In the genomic region with DNA sequence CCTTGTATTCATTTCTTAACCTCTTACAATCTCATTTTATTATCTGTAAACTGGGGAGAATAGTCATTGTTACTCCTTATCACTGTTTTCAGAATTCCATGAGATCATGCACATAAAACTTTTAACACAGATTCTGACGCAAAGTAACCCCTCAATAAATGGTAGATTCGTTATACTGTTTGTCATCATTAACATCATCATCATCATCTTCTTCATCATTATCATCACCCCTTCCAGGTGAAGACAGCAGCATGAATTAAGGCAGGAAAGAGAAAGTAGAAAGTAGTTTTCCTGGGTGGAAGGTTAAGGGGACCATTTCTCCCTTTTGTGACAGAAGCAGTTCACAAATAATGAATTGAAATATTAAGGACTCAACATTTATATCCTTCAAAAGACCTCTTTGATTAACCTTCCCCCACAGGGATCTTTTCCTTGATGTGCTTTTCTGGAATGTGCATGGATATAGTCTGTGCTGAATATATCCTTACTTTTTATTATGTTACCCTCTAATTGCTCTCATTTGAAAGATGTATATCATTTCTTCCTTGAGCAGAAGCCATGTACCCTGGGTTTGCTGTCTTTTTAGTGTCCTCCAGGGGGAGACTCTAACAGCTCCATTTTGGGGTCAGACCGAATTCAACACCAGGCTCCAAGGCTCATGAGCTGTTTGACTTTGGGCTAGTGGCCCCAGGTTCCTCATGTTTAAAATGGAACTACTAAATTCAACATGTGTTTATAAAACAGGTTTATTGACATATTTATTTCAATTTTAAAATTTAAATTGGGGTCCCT, we compare ENCODE assay signal across 10 cellular contexts.
DNase-seq lines count a peak whose midpoint lies in the region; ATAC-seq and TF ChIP-seq lines count a peak whose summit lies in the region.
"Had no signal": no experiment of that assay in that cellular context is flagged by ENCODE, and none has a peak within 500 bp of the region (broad histone marks: within the 10 kb centered on the region; RNA-seq: fewer than 3 reads in every experiment).

No MANE protein-coding gene starts in this region.

- intact Hi-C loops in Panc1 (cut with micrococcal nuclease; ENCODE audit: unreplicated experiment) = no loop called here

- in situ Hi-C loops in GM23248 (cut with MboI) (no loop called here), Panc1 (cut with HindIII; ENCODE audit: low pct_unique_long_range_greater_than_20kb, low sequenced_read_pairs) (no loop called here), G401 (cut with HindIII; ENCODE audit: low sequenced_read_pairs) (no loop called here)

- DNase-seq in AG04449 (ENCODE audit: low read depth, low spot score) = no peak
- peak; percentile 32 for DNase-seq in GM23248
- no peak for DNase-seq in Panc1 (ENCODE audit: low read depth, low spot score)
- peak; percentile 2 for DNase-seq in fibroblast of villous mesenchyme (ENCODE audit: low read depth)
- DNase-seq in G401 (ENCODE audit: low spot score) = no peak
- no peak for DNase-seq in caudate nucleus (lab: John Stamatoyannopoulos, UW)
- no peak for DNase-seq in NCI-H2171 treated with DMSO at 0.1 percent for 48 hours (lab: John Stamatoyannopoulos, UW)
- no peak for DNase-seq in GOT3 (lab: John Stamatoyannopoulos, UW)
- DNase-seq: psoas muscle had no signal

- no peak overlapping the region for H2AFZ ChIP-seq in GM23248

- H3K27ac ChIP-seq in GM23248 (no peak overlapping the region), Panc1 (ENCODE audit: low read length) (no peak overlapping the region), caudate nucleus (ENCODE audit: low read depth, low read length) (no peak overlapping the region)
- H3K27ac ChIP-seq: psoas muscle, SK-N-MC had no signal

- H3K4me3 ChIP-seq in AG04449 (ENCODE audit: low read depth, low read length) = no peak overlapping the region
- H3K4me3 ChIP-seq in GM23248 = no peak overlapping the region
- H3K4me3 ChIP-seq in Panc1 (ENCODE audit: low read depth in 2 of 2, low read length in 2 of 2) = no peak overlapping the region
- no peak overlapping the region for H3K4me3 ChIP-seq in fibroblast of villous mesenchyme (ENCODE audit: low read depth, low read length)
- H3K4me3 ChIP-seq: psoas muscle, SK-N-MC had no signal

- no peaks in the 10 kb centered on the region for H3K79me2 ChIP-seq in GM23248 (ENCODE audit: insufficient read depth)

- no peaks in the 10 kb centered on the region for H3F3A ChIP-seq in GM23248 (ENCODE audit: insufficient read depth)

- CTCF ChIA-PET in AG04449 (lab: Yijun Ruan, JAX) (interaction anchor here (0.7 to 0.9 kb wide), 2 partner anchors 300 to 304 kb away, joined by 3 to 4 read pairs; no protein-coding TSS in a partner anchor), Panc1 (lab: Charles Lee) (no interaction called here)

- H3K9me2 ChIP-seq in GM23248 (ENCODE audit: insufficient read depth) = no peaks in the 10 kb centered on the region

- 32% methylated on average over 3 of the region's 3 CpGs for WGBS in GM23248 (ENCODE audit: low coverage in 1 of 2, low lambda C conversion rate in 2 of 2, missing lambda C conversion rate in 2 of 2), 2 experiments

- H3K27me3 ChIP-seq in GM23248 (replicated peaks; ENCODE audit: insufficient read depth) (no peaks in the 10 kb centered on the region; the same call in 1 of the 2 replicates), Panc1 (ENCODE audit: control insufficient read depth, insufficient read depth, low read length) (no peaks in the 10 kb centered on the region)

- BruUV-seq in Panc1 (replicated peaks; lab: Mats Ljungman, UMichigan) = no TSS peak

- no peaks in the 10 kb centered on the region for H3K36me3 ChIP-seq in GM23248 (ENCODE audit: low read depth)
- no peaks in the 10 kb centered on the region for H3K36me3 ChIP-seq in Panc1 (ENCODE audit: control insufficient read depth, insufficient read depth, low read length)

- no peaks in the 10 kb centered on the region for H3K4me1 ChIP-seq in GM23248 (ENCODE audit: insufficient read depth)
- H3K4me1 ChIP-seq in Panc1 (ENCODE audit: control insufficient read depth, insufficient read depth, low read length) = no peaks in the 10 kb centered on the region
- H3K4me1 ChIP-seq: psoas muscle had no signal

- no peaks in the 10 kb centered on the region for H4K20me1 ChIP-seq in GM23248 (ENCODE audit: insufficient read depth)

- H3K4me2 ChIP-seq in GM23248 (ENCODE audit: unreplicated experiment) = no peak overlapping the region

- no peak overlapping the region for H3K9ac ChIP-seq in GM23248

- H3K9me3 ChIP-seq in GM23248 (ENCODE audit: low read depth) (no peaks in the 10 kb centered on the region), Panc1 (ENCODE audit: control insufficient read depth, insufficient read depth, low read depth, low read length) (no peaks in the 10 kb centered on the region)
- H3K9me3 ChIP-seq: psoas muscle had no signal

- POLR2A ChIA-PET in AG04449 (lab: Yijun Ruan, JAX) = no interaction called here
- POLR2A ChIA-PET in Panc1 (lab: Charles Lee) = no interaction called here

- TF ChIP-seq CTCF in AG04449 (IDR thresholded peaks at IDR 0.05; ENCODE audit: insufficient read depth, low read length, missing control alignments) = peak; percentile 8
- peak; percentile 21 for TF ChIP-seq CTCF in Panc1 (IDR thresholded peaks at IDR 0.05)
- peak; percentile 44 for TF ChIP-seq CTCF in fibroblast of villous mesenchyme (IDR thresholded peaks at IDR 0.05; ENCODE audit: insufficient read depth, low read depth, low read length)

- no peak for ATAC-seq in Panc1
- ATAC-seq: psoas muscle had no signal

Comparison
In these comparisons a context has a peak if more than half of its experiments do, and no peak if none do; other contexts are left out.
1. DNase-seq: peak in GM23248 (single experiment) and fibroblast of villous mesenchyme (single experiment); none in AG04449 (single experiment), Panc1 (single experiment), G401 (single experiment), caudate nucleus (0 of 61), NCI-H2171 treated with DMSO at 0.1 percent for 48 hours (single experiment) and GOT3 (single experiment).
2. Peak in every context shown above with its lines, with median percentiles within 50 percentile points of each other: CTCF ChIP-seq.